Comparison of ENCODE assay signal across 8 cellular contexts in genomic region chr6:31900917-31901414, GRCh38.
DNase-seq lines count a peak whose midpoint lies in the region; ATAC-seq lines count a peak whose summit lies in the region.

No MANE protein-coding gene starts in this region.

- H3K36me3 Mint-ChIP-seq in activated naive CD8-positive, alpha-beta T cell, result no peaks in the 10 kb centered on the region
- H3K36me3 Mint-ChIP-seq in stimulated activated memory B cell treated with anti-CD40 and anti-IgM and Interleukin-4, amounts not matched to agents 10 μg/mL and 1 μg/mL and 100 μg/mL, for 72 hours, result peaks cover under 1% of the 10 kb centered on the region

- peak; percentile 58 for DNase-seq in NCI-H2227 (lab: John Stamatoyannopoulos, UW; ENCODE audit: unreplicated experiment)
- DNase-seq in NCI-H2227 treated with DMSO at 0.1 percent for 48 hours (lab: John Stamatoyannopoulos, UW), result no peak
- DNase-seq in islet precursor cell, result peak; percentile 56
- no peak for DNase-seq in OCI-M2 (lab: John Stamatoyannopoulos, UW; ENCODE audit: unreplicated experiment)

- peak overlapping the region; percentile 53 for H3K4me3 Mint-ChIP-seq in activated naive CD8-positive, alpha-beta T cell
- H3K4me3 Mint-ChIP-seq in stimulated activated memory B cell treated with anti-CD40 and anti-IgM and Interleukin-4, amounts not matched to agents 10 μg/mL and 1 μg/mL and 100 μg/mL, for 72 hours, result peak overlapping the region; percentile 92

- no peak overlapping the region for H3K27ac Mint-ChIP-seq in activated naive CD8-positive, alpha-beta T cell
- H3K27ac Mint-ChIP-seq in stimulated activated memory B cell treated with anti-CD40 and anti-IgM and Interleukin-4, amounts not matched to agents 10 μg/mL and 1 μg/mL and 100 μg/mL, for 72 hours, result peak overlapping the region; percentile 73

- no peak for ATAC-seq in stimulated activated memory B cell treated with anti-CD40 and anti-IgM and Interleukin-4, amounts not matched to agents 10 μg/mL and 1 μg/mL and 100 μg/mL, for 72 hours
- ATAC-seq in activated CD4-positive, CD25-positive, alpha-beta regulatory T cell treated with anti-CD3 and anti-CD28 coated beads, Interleukin-2, amount 50 U/mL, for 24 hours, result no peak
- ATAC-seq in GM18870 (IDR thresholded peaks at IDR 0.05; ENCODE audit: unreplicated experiment), result no peak

- no peaks in the 10 kb centered on the region for H3K27me3 Mint-ChIP-seq in activated naive CD8-positive, alpha-beta T cell
- H3K27me3 Mint-ChIP-seq in stimulated activated memory B cell treated with anti-CD40 and anti-IgM and Interleukin-4, amounts not matched to agents 10 μg/mL and 1 μg/mL and 100 μg/mL, for 72 hours, result no peaks in the 10 kb centered on the region

- H3K9me3 Mint-ChIP-seq in activated naive CD8-positive, alpha-beta T cell (ENCODE audit: low read depth), result no peaks in the 10 kb centered on the region
- H3K9me3 Mint-ChIP-seq in stimulated activated memory B cell treated with anti-CD40 and anti-IgM and Interleukin-4, amounts not matched to agents 10 μg/mL and 1 μg/mL and 100 μg/mL, for 72 hours, result no peaks in the 10 kb centered on the region

- H3K4me1 Mint-ChIP-seq in activated naive CD8-positive, alpha-beta T cell (ENCODE audit: low read depth), result peaks cover 32% of the 10 kb centered on the region
- peaks cover 40% of the 10 kb centered on the region for H3K4me1 Mint-ChIP-seq in stimulated activated memory B cell treated with anti-CD40 and anti-IgM and Interleukin-4, amounts not matched to agents 10 μg/mL and 1 μg/mL and 100 μg/mL, for 72 hours

Comparison
In these comparisons a context has a peak if more than half of its experiments do, and no peak if none do; other contexts are left out.
1. DNase-seq: peak in NCI-H2227 (single experiment) and islet precursor cell (single experiment); none in NCI-H2227 treated with DMSO at 0.1 percent for 48 hours (single experiment) and OCI-M2 (single experiment).